Comparison of ENCODE assay signal across 1 cellular context in the genomic region with DNA sequence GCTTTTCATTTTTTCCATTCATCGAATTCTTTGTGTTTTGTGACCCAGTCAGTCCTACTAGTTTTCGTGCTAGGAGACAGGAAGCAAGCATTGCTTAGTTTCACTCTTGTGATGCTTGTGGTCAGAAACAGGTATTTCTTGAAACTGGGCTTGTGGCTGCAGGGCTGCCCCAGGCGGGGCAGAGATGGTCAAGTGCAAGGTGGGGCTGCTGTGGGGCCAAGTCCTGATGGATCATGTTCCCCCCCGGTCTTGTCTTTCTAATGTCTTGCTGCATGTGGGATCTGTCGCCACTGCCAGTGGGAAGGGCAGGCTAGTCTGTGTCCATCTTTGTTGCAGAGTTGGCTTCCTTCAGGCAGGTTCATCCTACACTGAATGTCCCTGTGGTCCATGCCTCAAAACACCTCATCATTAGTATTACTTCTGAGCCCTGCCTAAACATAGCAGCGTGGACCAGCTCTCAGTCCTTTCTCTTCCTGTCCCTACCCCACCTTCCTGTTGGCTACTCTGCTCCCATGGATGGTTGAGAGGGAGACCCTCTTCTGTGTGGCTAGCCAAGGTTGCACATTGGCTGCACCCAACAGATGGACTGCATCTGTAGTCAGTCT.
TF ChIP-seq lines count a peak whose summit lies in the region.

No MANE protein-coding gene starts in this region.

TF ChIP-seq in HepG2, 621 proteins besides CTCF, POLR2A, EP300 and RAD21 (continued from another document):
- no peak for TF ChIP-seq ZNF446 (CRISPR knock-in tag; IDR thresholded peaks at IDR 0.05)
